ENCODE assay signal across 19 cellular contexts in the genomic region with DNA sequence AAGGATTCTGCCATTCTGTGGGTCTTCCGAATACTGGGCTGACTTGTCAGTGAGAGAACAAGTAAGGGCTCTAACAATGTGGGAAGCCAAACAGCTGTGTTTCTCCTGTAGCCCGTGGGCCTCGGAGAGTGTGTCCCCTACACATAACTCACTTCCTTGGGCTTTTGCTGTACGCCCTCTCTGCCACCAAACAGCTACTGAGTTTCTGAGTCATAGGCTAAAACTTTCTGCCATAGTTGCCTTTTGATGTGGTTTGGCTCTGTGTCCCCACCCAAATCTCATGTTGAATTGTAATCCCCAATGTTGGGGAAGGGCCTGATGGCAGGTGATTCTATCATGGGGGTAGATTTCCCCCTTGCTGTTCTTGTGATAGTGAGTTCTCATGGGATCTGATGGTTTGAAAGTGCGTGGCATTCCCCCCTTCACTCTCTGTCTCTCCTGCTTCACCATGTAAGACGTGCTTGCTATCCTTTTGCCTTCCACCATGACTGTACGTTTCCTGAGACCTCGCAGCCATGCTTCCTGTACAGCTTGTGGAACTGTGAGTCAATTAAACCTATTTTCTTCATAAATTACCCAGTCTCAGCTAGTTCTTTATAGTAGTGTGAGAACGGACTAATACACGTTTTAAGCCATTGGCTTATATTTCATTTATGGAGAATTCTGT.
DNase-seq lines count a peak whose midpoint lies in the region; TF ChIP-seq lines count a peak whose summit lies in the region.
"Had no signal": no experiment of that assay in that cellular context is flagged by ENCODE, and none has a peak within 500 bp of the region (broad histone marks: within the 10 kb centered on the region; RNA-seq: fewer than 3 reads in every experiment).

No MANE protein-coding gene starts in this region.

- no peak overlapping the region for H3K4me3 ChIP-seq in left ventricle myocardium inferior

- intact Hi-C loops in left ventricle myocardium inferior (cut with micrococcal nuclease): no loop called here

- no peak for TF ChIP-seq CTCF in left ventricle myocardium inferior (IDR thresholded peaks at IDR 0.05; ENCODE audit: borderline replicate concordance)

- peaks cover 5% of the 10 kb centered on the region for H3K4me1 ChIP-seq in left ventricle myocardium inferior

- no peaks in the 10 kb centered on the region for H3K9me3 ChIP-seq in left ventricle myocardium inferior (replicated peaks)
- H3K9me3 ChIP-seq: neutrophil, SK-N-SH had no signal

- peak; percentile 4 for DNase-seq in stimulated activated CD4-positive, alpha-beta T cell treated with anti-CD3 and anti-CD28 coated beads, Interleukin-4, amount 100 ng/mL, for 1 hour
- DNase-seq in stimulated activated CD4-positive, alpha-beta T cell treated with anti-CD3 and anti-CD28 coated beads, Interleukin-2, amount 100 ng/mL, for 48 hours: no peak
- peak; percentile 25 to 36 for DNase-seq in activated T-cell treated with anti-CD3 and anti-CD28 coated beads, Interleukin-2, amount 50 U/mL, for 48 hours
- peak; percentile 5 for DNase-seq in iris pigment epithelial cell (ENCODE audit: low read depth)
- no peak for DNase-seq in CD1c-positive myeloid dendritic cell (ENCODE audit: extremely low spot score)
- DNase-seq in anterior cingulate cortex (lab: John Stamatoyannopoulos, UW): no peak
- no peak for DNase-seq in left ventricle myocardium inferior
- DNase-seq: activated effector memory CD4-positive, alpha-beta T cell treated with anti-CD3 and anti-CD28 coated beads, Interleukin-2, amount 50 U/mL, for 16 hours; AML-193; foreskin melanocyte; GF-D8; left cardiac atrium; NCI-H1105 treated with DMSO at 0.1 percent for 48 hours; NCI-H774; retina; SK-N-SH; substantia nigra had no signal

- no peaks in the 10 kb centered on the region for H3K36me3 ChIP-seq in left ventricle myocardium inferior
- H3K36me3 ChIP-seq: neutrophil had no signal

- H3K27ac ChIP-seq in left ventricle myocardium inferior (replicated peaks): no peak overlapping the region
- H3K27ac ChIP-seq: HL-60, neutrophil had no signal

- H3K27me3 ChIP-seq in left ventricle myocardium inferior (ENCODE audit: low read depth): no peaks in the 10 kb centered on the region
- H3K27me3 ChIP-seq: neutrophil had no signal

Comparison
In these comparisons a context has a peak if more than half of its experiments do, and no peak if none do; other contexts are left out.
1. DNase-seq: peak in stimulated activated CD4-positive, alpha-beta T cell treated with anti-CD3 and anti-CD28 coated beads, Interleukin-4, amount 100 ng/mL, for 1 hour (single experiment), activated T-cell treated with anti-CD3 and anti-CD28 coated beads, Interleukin-2, amount 50 U/mL, for 48 hours (2 of 2) and iris pigment epithelial cell (single experiment); none in stimulated activated CD4-positive, alpha-beta T cell treated with anti-CD3 and anti-CD28 coated beads, Interleukin-2, amount 100 ng/mL, for 48 hours (0 of 2), CD1c-positive myeloid dendritic cell (single experiment), anterior cingulate cortex (0 of 58) and left ventricle myocardium inferior (single experiment).